In the genomic region with DNA sequence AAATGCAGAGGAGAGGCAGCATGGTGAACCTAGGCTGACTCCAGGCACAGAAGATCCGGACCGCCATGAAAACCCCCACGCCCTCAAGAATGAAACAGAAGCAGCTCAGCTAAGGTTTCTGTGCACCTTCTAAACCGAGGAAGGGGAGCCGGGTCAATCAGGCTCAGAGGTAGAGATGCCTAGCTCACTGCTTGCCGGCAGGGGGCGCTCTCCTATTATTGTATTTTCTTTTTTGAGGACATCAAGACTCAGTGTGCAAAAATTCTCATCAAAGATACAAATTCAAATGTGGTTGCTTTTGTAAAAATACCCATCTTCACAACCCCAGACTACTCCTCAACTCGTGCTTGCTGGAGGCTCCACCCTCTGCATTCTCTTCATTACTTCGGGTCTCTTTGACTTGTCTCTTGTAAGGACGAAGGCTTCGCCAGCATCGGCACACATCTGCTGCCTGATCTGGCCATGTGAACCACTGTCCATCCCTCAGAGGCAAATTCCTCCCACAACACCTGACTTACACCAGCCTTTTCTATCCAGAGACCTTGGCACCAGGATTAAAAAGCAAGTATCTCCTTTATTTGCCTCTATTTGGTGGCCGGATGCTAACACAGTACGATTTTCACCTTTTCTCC, we compare ENCODE assay signal across 9 cellular contexts. TPM values are rescaled to one million over a fixed set of nuclear protein-coding genes. Genes with fewer than 3 reads are reported as not detected.
A peak's percentile ranks its signal among the peaks of the same experiment; 100 is the strongest.
DNase-seq lines count a peak whose midpoint lies in the region; ATAC-seq and TF ChIP-seq lines count a peak whose summit lies in the region.
"Had no signal": no experiment of that assay in that cellular context is flagged by ENCODE, and none has a peak within 500 bp of the region (broad histone marks: within the 10 kb centered on the region; RNA-seq: fewer than 3 reads in every experiment).

No MANE protein-coding gene starts in this region.

- no peaks in the 10 kb centered on the region for H3K4me1 Mint-ChIP-seq in activated naive CD8-positive, alpha-beta T cell treated with anti-CD3 and anti-CD28 coated beads, Interleukin-2, amount 50 U/mL, for 24 hours

- H3K4me3 Mint-ChIP-seq in activated naive CD8-positive, alpha-beta T cell treated with anti-CD3 and anti-CD28 coated beads, Interleukin-2, amount 50 U/mL, for 24 hours = no peak overlapping the region

- H3K4me1 ChIP-seq in right atrium auricular region (peaks cover 0 to 7% of the 10 kb centered on the region in 2 donors), sigmoid colon (peaks cover 0 to 6% (median 2%) of the 10 kb centered on the region in 4 donors)

- no peaks in the 10 kb centered on the region for H3K36me3 Mint-ChIP-seq in activated naive CD8-positive, alpha-beta T cell treated with anti-CD3 and anti-CD28 coated beads, Interleukin-2, amount 50 U/mL, for 24 hours (ENCODE audit: low read depth)

- H3K27me3 ChIP-seq in GM06990 (replicated peaks; ENCODE audit: control insufficient read depth, insufficient read depth, low read length) (0 out of 2 replicates have a peak, but pooled peaks cover 3% of the 10 kb centered on the region), right atrium auricular region (no peaks in the 10 kb centered on the region), sigmoid colon (peaks cover 0 to 8% (median 7%) of the 10 kb centered on the region in 3 donors)

- H3K36me3 ChIP-seq in GM06990 (ENCODE audit: control insufficient read depth, insufficient read depth, low read length) (no peaks in the 10 kb centered on the region), right atrium auricular region (no peaks in the 10 kb centered on the region), sigmoid colon (no peaks in the 10 kb centered on the region)

- DNase-seq in GM06990 (ENCODE audit: extremely low read depth, insufficient read length) (peak; percentile 13), SW480 (ENCODE audit: low spot score) (peak; percentile 23), right atrium auricular region (ENCODE audit: low spot score) (peak; percentile 74), sigmoid colon (peak; percentile 84)
- DNase-seq in activated naive CD8-positive, alpha-beta T cell treated with anti-CD3 and anti-CD28 coated beads, Interleukin-2, amount 50 U/mL, for 24 hours = peak; percentile 75

- TF ChIP-seq CTCF in GM06990 (IDR thresholded peaks at IDR 0.05; ENCODE audit: insufficient read depth, low read length, poor library complexity, severe bottlenecking) (peak; percentile 83), LNCAP (IDR thresholded peaks at IDR 0.05) (peak; percentile 93), right atrium auricular region (IDR thresholded peaks at IDR 0.05) (peak; percentile 89 to 97), sigmoid colon (IDR thresholded peaks at IDR 0.05) (peak in 3 of 4 experiments; percentile 65 to 94 (median 76))

- peaks cover 34% of the 10 kb centered on the region for H3K27me3 Mint-ChIP-seq in activated naive CD8-positive, alpha-beta T cell treated with anti-CD3 and anti-CD28 coated beads, Interleukin-2, amount 50 U/mL, for 24 hours

- TF ChIP-seq POLR2A in sigmoid colon (IDR thresholded peaks at IDR 0.05) = no peak

- intact Hi-C loops in sigmoid colon (cut with DNase I) = loop anchor here (1.0 to 10.0 kb wide), 4 partner anchors 114 to 247 kb away; a partner anchor contains a TSS

- no peak for TF ChIP-seq EP300 in sigmoid colon (IDR thresholded peaks at IDR 0.05)

- H3K4me3 ChIP-seq in GM06990 (replicated peaks; ENCODE audit: low read depth, low read length) = no peak overlapping the region
- H3K4me3 ChIP-seq in right atrium auricular region = no peak overlapping the region
- peak overlapping the region in 1 of 4 donors; percentile 15 for H3K4me3 ChIP-seq in sigmoid colon

- no peak overlapping the region for H3K27ac Mint-ChIP-seq in activated naive CD8-positive, alpha-beta T cell treated with anti-CD3 and anti-CD28 coated beads, Interleukin-2, amount 50 U/mL, for 24 hours

- no peaks in the 10 kb centered on the region for H3K9me3 ChIP-seq in right atrium auricular region
- no peaks in the 10 kb centered on the region for H3K9me3 ChIP-seq in sigmoid colon

- H3K9me3 Mint-ChIP-seq in activated naive CD8-positive, alpha-beta T cell treated with anti-CD3 and anti-CD28 coated beads, Interleukin-2, amount 50 U/mL, for 24 hours = no peaks in the 10 kb centered on the region

- H3K27ac ChIP-seq in right atrium auricular region = no peak overlapping the region
- H3K27ac ChIP-seq in sigmoid colon = no peak overlapping the region

- 35 to 36% methylated on average over 14 of the region's 14 CpGs for WGBS in sigmoid colon, 2 donors

- ATAC-seq in activated naive CD8-positive, alpha-beta T cell treated with anti-CD3 and anti-CD28 coated beads, Interleukin-2, amount 50 U/mL, for 24 hours = peak; percentile 59
- ATAC-seq in GM21717 (IDR thresholded peaks at IDR 0.05; ENCODE audit: unreplicated experiment) = no peak
- ATAC-seq in GM19455 (IDR thresholded peaks at IDR 0.05; ENCODE audit: unreplicated experiment) = no peak

RNA-seq across cellular contexts. Expression of a gene that starts 33.4 kb away (rescaled TPM):
- total RNA-seq in right atrium auricular region = under 1 TPM in 1 of 2 donors, not detected in 1; 0.59 TPM
- 1 to 10 TPM in 1 of 4 donors, not detected in 3; 2.6 TPM for total RNA-seq in sigmoid colon
- not detected for polyA plus RNA-seq in sigmoid colon
- total RNA-seq: frontal cortex had no signal

RNA-seq across cellular contexts. Expression of a gene that starts 55.1 kb away (rescaled TPM):
- 100 to 1,000 TPM; 230 to 343 TPM for total RNA-seq in right atrium auricular region
- 100 to 1,000 TPM; 148 to 581 (median 428) TPM for total RNA-seq in sigmoid colon
- polyA plus RNA-seq in sigmoid colon = 100 to 1,000 TPM; 111 to 584 (median 192) TPM

Comparison
In these comparisons a context has a peak if more than half of its experiments do, and no peak if none do; other contexts are left out.
1. DNase-seq: peak in every context shown above with its lines; median percentile 84 in sigmoid colon; 75 in activated naive CD8-positive, alpha-beta T cell treated with anti-CD3 and anti-CD28 coated beads, Interleukin-2, amount 50 U/mL, for 24 hours; 74 in right atrium auricular region; 23 in SW480; 13 in GM06990.